34 cellular contexts compared by ENCODE assay signal in the genomic region with DNA sequence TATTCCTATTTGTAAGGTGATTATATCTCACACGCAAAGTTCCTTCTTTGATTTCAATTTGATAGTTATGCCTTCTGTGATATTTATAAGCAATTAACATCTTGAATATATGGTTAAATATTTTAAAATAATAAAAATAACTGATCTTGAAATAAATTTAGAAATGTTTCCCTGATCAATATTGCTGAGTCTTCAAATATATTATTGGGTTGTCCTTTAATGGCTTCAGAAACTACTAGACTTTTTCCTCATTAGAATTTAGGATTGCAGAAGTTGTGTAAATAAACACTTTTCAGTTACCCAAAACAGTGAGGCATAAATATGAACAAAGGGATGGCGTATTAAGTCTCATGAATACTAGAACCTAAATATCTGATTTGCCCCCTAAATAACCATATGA.
"Had no signal": no experiment of that assay in that cellular context is flagged by ENCODE, and none has a peak within 500 bp of the region (broad histone marks: within the 10 kb centered on the region; RNA-seq: fewer than 3 reads in every experiment).

No MANE protein-coding gene starts in this region.

- H3K36me3 ChIP-seq: adrenal gland, ascending aorta, brain microvascular endothelial cell, breast epithelium, cardiac muscle cell had no signal

- ATAC-seq: activated naive CD4-positive, alpha-beta T cell treated with anti-CD3 and anti-CD28 coated beads, Interleukin-2, amount 50 U/mL, for 72 hours; activated naive CD8-positive, alpha-beta T cell treated with anti-CD3 and anti-CD28 coated beads, Interleukin-2, amount 50 U/mL, for 24 hours; activated T-cell treated with anti-CD3 and anti-CD28 coated beads, Interleukin-2, amount 50 U/mL, for 4 hours; activated T-cell treated with anti-CD3 and anti-CD28 coated beads, Interleukin-2, amount 50 U/mL, for 72 hours; activated T-helper 17 cell treated with anti-CD3 and anti-CD28 coated beads, Interleukin-2, amount 50 U/mL, for 72 hours; body of pancreas had no signal

- H3K4me1 ChIP-seq: adrenal gland, ascending aorta, body of pancreas, breast epithelium had no signal

- FAIRE-seq: astrocyte, bronchial epithelial cell had no signal

- H3K27me3 ChIP-seq: adrenal gland, ascending aorta, body of pancreas, brain microvascular endothelial cell, breast epithelium, cardiac muscle cell had no signal

- H3K27ac ChIP-seq: adrenal gland, ascending aorta, body of pancreas, brain microvascular endothelial cell, breast epithelium, cardiac muscle cell had no signal

- DNase-seq: activated effector memory CD4-positive, alpha-beta T cell treated with anti-CD3 and anti-CD28 coated beads, Interleukin-2, amount 50 U/mL, for 16 hours; activated effector memory CD4-positive, alpha-beta T cell treated with Interleukin-2 at 50 U/mL for 16 hours; activated gamma-delta T cell; activated gamma-delta T cell treated with Interleukin-2 at 50 U/mL for 16 hours; activated naive CD4-positive, alpha-beta T cell; activated naive CD4-positive, alpha-beta T cell treated with anti-CD3 and anti-CD28 coated beads for 36 hours; activated naive CD4-positive, alpha-beta T cell treated with anti-CD3 and anti-CD28 coated beads, Interleukin-2, amount 10 ng/mL, durations not matched to agents 7 days and 5 days; activated naive CD4-positive, alpha-beta T cell treated with anti-CD3 and anti-CD28 coated beads, Interleukin-2, amount 50 U/mL, for 16 hours; activated naive CD4-positive, alpha-beta T cell treated with Interleukin-2 at 50 U/mL for 16 hours; activated naive CD8-positive, alpha-beta T cell treated with anti-CD3 and anti-CD28 coated beads for 36 hours; activated naive CD8-positive, alpha-beta T cell treated with anti-CD3 and anti-CD28 coated beads, Interleukin-2, amount 10 ng/mL, durations not matched to agents 7 days and 5 days; activated naive CD8-positive, alpha-beta T cell treated with anti-CD3 and anti-CD28 coated beads, Interleukin-2, amount 50 U/mL, for 24 hours; activated T-cell treated with anti-CD3 and anti-CD28 coated beads, Interleukin-2, amount 50 U/mL, for 1 hour; activated T-cell treated with anti-CD3 and anti-CD28 coated beads, Interleukin-2, amount 50 U/mL, for 24 hours; activated T-cell treated with anti-CD3 and anti-CD28 coated beads, Interleukin-2, amount 50 U/mL, for 4 hours; activated T-cell treated with anti-CD3 and anti-CD28 coated beads, Interleukin-2, amount 50 U/mL, for 48 hours; activated T-cell treated with anti-CD3 and anti-CD28 coated beads, Interleukin-2, amount 50 U/mL, for 72 hours; adrenal gland; amniotic stem cell; amygdala; anterior cingulate cortex; aorta; body of pancreas; brain microvascular endothelial cell; caudate nucleus; central memory CD4-positive, alpha-beta T cell; cerebellar nuclear complex had no signal

- H3K4me3 ChIP-seq: adrenal gland, ascending aorta, body of pancreas, breast epithelium, cardiac muscle cell had no signal

- H3K9me3 ChIP-seq: adrenal gland, ascending aorta, body of pancreas, breast epithelium had no signal
